In genomic region chr16:73066927-73067670, GRCh38 we compare ENCODE assay signal across 12 cellular contexts. TPM values are rescaled to one million over a fixed set of nuclear protein-coding genes. Genes with fewer than 3 reads are reported as not detected.
A peak's percentile ranks its signal among the peaks of the same experiment; 100 is the strongest.
DNase-seq lines count a peak whose midpoint lies in the region; ATAC-seq and TF ChIP-seq lines count a peak whose summit lies in the region.
"Had no signal": no experiment of that assay in that cellular context is flagged by ENCODE, and none has a peak within 500 bp of the region (broad histone marks: within the 10 kb centered on the region; RNA-seq: fewer than 3 reads in every experiment).

No MANE protein-coding gene starts in this region.

- H3K9ac ChIP-seq in NT2/D1 (ENCODE audit: insufficient read length, low read depth): peak overlapping the region; percentile 51

- POLR2A ChIA-PET in activated CD4-positive, alpha-beta memory T cell treated with anti-CD3 and anti-CD28 coated beads, Interleukin-2, amount 10 ng/mL, durations not matched to agents 7 days and 5 days (lab: Charles Lee): no interaction called here

- no peak overlapping the region for H3K27ac Mint-ChIP-seq in activated CD4-positive, alpha-beta memory T cell treated with anti-CD3 and anti-CD28 coated beads, Interleukin-2, amount 10 ng/mL, durations not matched to agents 7 days and 5 days
- H3K27ac Mint-ChIP-seq: natural killer cell had no signal

- peaks cover 90% of the 10 kb centered on the region for H3K27me3 ChIP-seq in NT2/D1 (ENCODE audit: insufficient read depth, insufficient read length)
- H3K27me3 ChIP-seq in suprapubic skin: peaks cover 62% of the 10 kb centered on the region

- H3K9me3 ChIP-seq in NT2/D1 (ENCODE audit: insufficient read depth, low read length) (no peaks in the 10 kb centered on the region), mucosa of descending colon (no peaks in the 10 kb centered on the region), suprapubic skin (no peaks in the 10 kb centered on the region)

- no peak for TF ChIP-seq EP300 in suprapubic skin (IDR thresholded peaks at IDR 0.05)

- peak; percentile 37 for ATAC-seq in mucosa of descending colon
- no peak for ATAC-seq in GM19467 (IDR thresholded peaks at IDR 0.05; ENCODE audit: unreplicated experiment)
- ATAC-seq: natural killer cell had no signal

- no peaks in the 10 kb centered on the region for H3K36me3 Mint-ChIP-seq in activated CD4-positive, alpha-beta memory T cell treated with anti-CD3 and anti-CD28 coated beads, Interleukin-2, amount 10 ng/mL, durations not matched to agents 7 days and 5 days (ENCODE audit: low read depth)
- H3K36me3 Mint-ChIP-seq: IgD-negative memory B cell, natural killer cell had no signal

- H3K4me3 Mint-ChIP-seq in activated CD4-positive, alpha-beta memory T cell treated with anti-CD3 and anti-CD28 coated beads, Interleukin-2, amount 10 ng/mL, durations not matched to agents 7 days and 5 days: no peak overlapping the region
- H3K4me3 Mint-ChIP-seq: IgD-negative memory B cell, natural killer cell had no signal

- intact Hi-C loops in mucosa of descending colon (cut with DNase I, micrococcal nuclease): no loop called here

- H3K4me3 ChIP-seq in NT2/D1 (ENCODE audit: insufficient read length, low read depth): peak overlapping the region; percentile 19
- H3K4me3 ChIP-seq in mucosa of descending colon: no peak overlapping the region
- H3K4me3 ChIP-seq in suprapubic skin: peak overlapping the region; percentile 24

- H3K36me3 ChIP-seq in NT2/D1 (ENCODE audit: insufficient read depth, insufficient read length, low read length) (no peaks in the 10 kb centered on the region), mucosa of descending colon (ENCODE audit: low read depth) (no peaks in the 10 kb centered on the region), suprapubic skin (no peaks in the 10 kb centered on the region)

- no peak for TF ChIP-seq CTCF in mucosa of descending colon (IDR thresholded peaks at IDR 0.05)
- no peak for TF ChIP-seq CTCF in suprapubic skin (IDR thresholded peaks at IDR 0.05)

- H3K4me1 ChIP-seq in NT2/D1 (ENCODE audit: insufficient read depth, insufficient read length): peaks cover 32% of the 10 kb centered on the region
- peaks cover 27% of the 10 kb centered on the region for H3K4me1 ChIP-seq in mucosa of descending colon (ENCODE audit: low read depth)
- H3K4me1 ChIP-seq in suprapubic skin: peaks cover 79% of the 10 kb centered on the region

- no peak for TF ChIP-seq POLR2A in suprapubic skin (IDR thresholded peaks at IDR 0.05)

- DNase-seq in NT2/D1 (ENCODE audit: low read depth, low spot score) (no peak), epidermal melanocyte (ENCODE audit: insufficient read length, low spot score) (peak; percentile 12), mucosa of descending colon (peak in 2 of 3 donors; percentile 61 to 63), suprapubic skin (ENCODE audit: low spot score in 2 of 2) (no peak), superior temporal gyrus (ENCODE audit: extremely low spot score) (no peak), middle frontal gyrus (ENCODE audit: extremely low spot score, low spot score) (no peak)
- DNase-seq in activated CD4-positive, alpha-beta memory T cell treated with anti-CD3 and anti-CD28 coated beads, Interleukin-2, amount 10 ng/mL, durations not matched to agents 7 days and 5 days: no peak
- DNase-seq: activated CD8-positive, alpha-beta memory T cell treated with anti-CD3 and anti-CD28 coated beads, Interleukin-2, amount 50 U/mL, for 48 hours; natural killer cell; NCI-H345 had no signal

- peaks cover 62% of the 10 kb centered on the region for H3K27me3 Mint-ChIP-seq in activated CD4-positive, alpha-beta memory T cell treated with anti-CD3 and anti-CD28 coated beads, Interleukin-2, amount 10 ng/mL, durations not matched to agents 7 days and 5 days

- no peaks in the 10 kb centered on the region for H3K9me3 Mint-ChIP-seq in activated CD4-positive, alpha-beta memory T cell treated with anti-CD3 and anti-CD28 coated beads, Interleukin-2, amount 10 ng/mL, durations not matched to agents 7 days and 5 days
- H3K9me3 Mint-ChIP-seq: natural killer cell had no signal

- H3K27ac ChIP-seq in suprapubic skin: no peak overlapping the region

- peaks cover 5% of the 10 kb centered on the region for H3K4me1 Mint-ChIP-seq in activated CD4-positive, alpha-beta memory T cell treated with anti-CD3 and anti-CD28 coated beads, Interleukin-2, amount 10 ng/mL, durations not matched to agents 7 days and 5 days

- CTCF ChIA-PET in activated CD4-positive, alpha-beta memory T cell treated with anti-CD3 and anti-CD28 coated beads, Interleukin-2, amount 10 ng/mL, durations not matched to agents 7 days and 5 days (lab: Charles Lee): interaction anchor here (0.8 kb wide), 1 partner anchor 235 kb away, joined by 3 read pairs; no protein-coding TSS in a partner anchor

- 19% methylated on average over 16 of the region's 24 CpGs for WGBS in suprapubic skin

RNA-seq across cellular contexts. Expression of gene ZFHX3, which starts 19.2 kb away (rescaled TPM):
- total RNA-seq in mucosa of descending colon (10 to 100 TPM; 13.8 to 36.0 (median 15.5) TPM), suprapubic skin (10 to 100 TPM; 10.4 to 16.1 (median 12.8) TPM)
- under 1 TPM; 0.38 to 0.43 TPM for total RNA-seq in activated CD4-positive, alpha-beta memory T cell treated with anti-CD3 and anti-CD28 coated beads, Interleukin-2, amount 10 ng/mL, durations not matched to agents 7 days and 5 days

Comparison
In these comparisons a context has a peak if more than half of its experiments do, and no peak if none do; other contexts are left out.
1. DNase-seq: peak in epidermal melanocyte (single experiment) and mucosa of descending colon (2 of 3); none in NT2/D1 (single experiment), suprapubic skin (0 of 2), superior temporal gyrus (single experiment), activated CD4-positive, alpha-beta memory T cell treated with anti-CD3 and anti-CD28 coated beads, Interleukin-2, amount 10 ng/mL, durations not matched to agents 7 days and 5 days (single experiment) and middle frontal gyrus (single experiment).
2. RNA of gene ZFHX3, which starts 19.2 kb away (total RNA-seq): 13.8 to 36.0 TPM in mucosa of descending colon and 10.4 to 16.1 TPM in suprapubic skin; 0.38 to 0.43 TPM in activated CD4-positive, alpha-beta memory T cell treated with anti-CD3 and anti-CD28 coated beads, Interleukin-2, amount 10 ng/mL, durations not matched to agents 7 days and 5 days; every median in the first group is over 4 times any median in the second.